6 cellular contexts compared by ENCODE assay signal in the genomic region with DNA sequence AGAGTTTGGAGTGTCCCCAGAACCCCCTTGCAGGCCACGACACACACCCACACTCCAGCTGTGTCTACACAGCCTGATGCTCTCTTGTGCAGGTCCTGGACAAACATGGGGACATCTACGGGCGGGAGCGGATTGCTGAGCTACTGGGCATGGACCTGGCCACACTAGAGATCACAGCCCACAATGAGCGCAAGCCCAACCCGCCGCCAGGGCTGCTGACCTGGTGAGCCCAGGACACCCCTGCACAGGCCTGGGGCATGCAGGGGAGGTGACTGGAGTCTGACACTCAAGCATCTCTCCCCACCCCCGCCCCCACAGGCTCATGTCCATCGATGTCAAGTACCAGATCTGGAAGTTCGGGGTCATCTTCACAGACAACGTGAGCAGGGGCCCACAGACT. TPM values are rescaled to one million over a fixed set of nuclear protein-coding genes. Genes with fewer than 3 reads are reported as not detected.
"Had no signal": no experiment of that assay in that cellular context is flagged by ENCODE, and none has a peak within 500 bp of the region (broad histone marks: within the 10 kb centered on the region; RNA-seq: fewer than 3 reads in every experiment).

No MANE protein-coding gene starts in this region.

- H2AFZ ChIP-seq: GM23338 had no signal

- H3K9me3 ChIP-seq: HAP-1 had no signal

- H3K4me1 ChIP-seq: HAP-1 had no signal

- ATAC-seq: GM23338, HCT116, K562 had no signal

- H3K4me3 ChIP-seq: GM23338, HAP-1, K562 had no signal

- H3K4me2 ChIP-seq: GM23338 had no signal

- DNase-seq: HFFc6, IMR-90 had no signal

- H3K36me3 ChIP-seq: HAP-1 had no signal

RNA-seq across cellular contexts. Expression of a gene that starts 39.9 kb away (rescaled TPM):
- total RNA-seq: IMR-90 had no signal
